ENCODE assay signal across 1 cellular context in genomic region chr5:139341689-139342422, GRCh38.
TF ChIP-seq lines count a peak whose summit lies in the region.

TSS of gene PAIP2 (plus strand) at chr5:139341854. CDS start at chr5:139363785, 21,931 bp downstream.

TF ChIP-seq in HCT116, 20 proteins besides CTCF, POLR2A, EP300 and RAD21 (continued from another document):
- TF ChIP-seq EGR1 (IDR thresholded peaks at IDR 0.05; ENCODE audit: low read depth) (0 out of 2 replicates have a peak, but pooled peaks have one; percentile 53), JUND (IDR thresholded peaks at IDR 0.05) (peak; percentile 43; the same call in 1 of the 2 replicates), ZFX (IDR thresholded peaks at IDR 0.05) (peak; percentile 67; the same call in 1 of the 2 replicates), CBX3 (IDR thresholded peaks at IDR 0.05; ENCODE audit: low read depth) (peak; percentile 78; the same call in 1 of the 2 replicates), ELF1 (IDR thresholded peaks at IDR 0.05; ENCODE audit: borderline replicate concordance, low read depth) (peak; percentile 62), SRF (IDR thresholded peaks at IDR 0.05; ENCODE audit: low read depth) (0 out of 2 replicates have a peak, but pooled peaks have one; percentile 50), EZH2 (IDR thresholded peaks at IDR 0.05) (no peak), SP1 (IDR thresholded peaks at IDR 0.05; ENCODE audit: low read depth) (peak; percentile 69), YY1 (IDR thresholded peaks at IDR 0.05; ENCODE audit: extremely low read depth, insufficient replicate concordance, low read depth, low read length) (peak; percentile 30), EZH2phosphoT487 (IDR thresholded peaks at IDR 0.05; ENCODE audit: borderline replicate concordance) (no peak), SIN3A (IDR thresholded peaks at IDR 0.05; ENCODE audit: low read depth) (peak; percentile 95), FOSL1 (IDR thresholded peaks at IDR 0.05; ENCODE audit: low read depth) (no peak), TCF7L2 (IDR thresholded peaks at IDR 0.05; ENCODE audit: borderline replicate concordance, extremely low read depth, insufficient read depth, insufficient read length) (peak; percentile 52)
